Comparison of ENCODE assay signal across 8 cellular contexts in the genomic region with DNA sequence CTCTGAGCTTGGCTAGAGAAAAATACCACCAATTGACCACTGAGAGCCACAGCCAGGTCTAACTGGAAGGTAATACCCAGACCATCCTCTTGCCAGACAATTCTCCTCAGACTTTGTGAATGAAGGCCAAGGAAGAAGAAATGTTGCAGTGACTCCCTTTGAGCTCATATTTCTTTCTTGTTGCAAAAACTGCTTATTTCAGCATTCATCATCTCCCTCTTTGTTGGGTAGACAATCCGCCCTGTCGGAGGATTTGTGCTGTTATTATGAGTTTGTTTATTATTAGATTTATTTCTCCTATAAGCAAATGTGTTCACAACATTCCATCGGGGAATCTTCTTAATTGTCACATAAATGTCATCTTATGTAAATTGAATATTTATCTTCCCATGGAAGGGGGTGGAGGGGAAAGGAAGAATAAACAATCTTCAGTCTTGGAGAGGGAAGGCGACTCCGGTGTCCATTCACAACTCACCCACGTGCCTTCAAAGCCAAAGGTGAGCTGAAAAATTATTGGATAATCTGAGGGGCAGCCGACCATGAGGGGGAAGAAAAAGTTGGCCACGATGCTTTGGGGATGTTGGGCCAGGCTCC. TPM values are rescaled to one million over a fixed set of nuclear protein-coding genes. Genes with fewer than 3 reads are reported as not detected.
DNase-seq lines count a peak whose midpoint lies in the region; ATAC-seq and TF ChIP-seq lines count a peak whose summit lies in the region.

No MANE protein-coding gene starts in this region.

- intact Hi-C loops in MCF 10A (cut with micrococcal nuclease): loop anchor here (1.0 to 2.0 kb wide), 3 partner anchors 11 to 57 kb away; no protein-coding TSS in a partner anchor
- intact Hi-C loops in posterior cingulate gyrus (cut with DNase I): loop anchor here (1.0 kb wide), 2 partner anchors 57 to 152 kb away; partner anchors contain the start of gene UBE2B

- DNase-seq in stimulated activated naive CD8-positive, alpha-beta T cell treated with anti-CD3 and anti-CD28 coated beads, Interleukin-15, Interleukin-2, amounts not matched to agents 100 U/mL and 50 U/mL, for 24 hours: no peak
- DNase-seq in MCF 10A (ENCODE audit: unreplicated experiment) (peak; percentile 23), AG20443 (ENCODE audit: low spot score) (no peak), posterior cingulate gyrus (no peak), NCI-H524 treated with DMSO at 0.1 percent for 48 hours (lab: John Stamatoyannopoulos, UW) (no peak), NCI-H446 treated with DMSO at 0.1 percent for 48 hours (lab: John Stamatoyannopoulos, UW) (no peak)

- no peak for TF ChIP-seq CTCF in MCF 10A (IDR thresholded peaks at IDR 0.05; ENCODE audit: unreplicated experiment)

- no peak overlapping the region for H3K27ac ChIP-seq in mesodermal cell (ENCODE audit: low read depth, low read length, severe bottlenecking)

- no peaks in the 10 kb centered on the region for H3K27me3 Mint-ChIP-seq in stimulated activated naive CD8-positive, alpha-beta T cell treated with anti-CD3 and anti-CD28 coated beads, Interleukin-15, Interleukin-2, amounts not matched to agents 100 ng/mL and 50 ng/mL, for 24 hours
- H3K27me3 Mint-ChIP-seq in MCF 10A (ENCODE audit: insufficient read depth, unreplicated experiment): no peaks in the 10 kb centered on the region

- POLR2A ChIA-PET in MCF 10A (lab: Yijun Ruan, JAX): interaction anchor here (0.6 to 8.3 kb wide), 21 partner anchors 16 to 554 kb away, joined by 3 to 300 read pairs (median 5); partner anchors contain the start of genes CDKL3, CDKN2AIPNL, PPP2CA and SEC24A

- peak overlapping the region; percentile 84 for H3K4me3 ChIP-seq in mesodermal cell (ENCODE audit: extremely low read depth, insufficient read depth, low read length, poor library complexity, severe bottlenecking)

- H3K36me3 Mint-ChIP-seq in stimulated activated naive CD8-positive, alpha-beta T cell treated with anti-CD3 and anti-CD28 coated beads, Interleukin-15, Interleukin-2, amounts not matched to agents 100 ng/mL and 50 ng/mL, for 24 hours (ENCODE audit: low read depth): no peaks in the 10 kb centered on the region
- H3K36me3 Mint-ChIP-seq in MCF 10A (ENCODE audit: insufficient read depth, unreplicated experiment): peaks cover 8% of the 10 kb centered on the region

- no peaks in the 10 kb centered on the region for H3K9me3 ChIP-seq in mesodermal cell (ENCODE audit: control insufficient read depth, low read length)

- 0% methylated on average over 1 of the region's 8 CpGs; no CpG with 5 or more reads in 1 of the 2 experiments for WGBS in mesodermal cell (ENCODE audit: insufficient coverage in 2 of 2), 2 experiments

- CTCF ChIA-PET in MCF 10A (lab: Yijun Ruan, JAX): interaction anchor here (0.6 to 5.2 kb wide), 16 partner anchors 8 to 230 kb away, joined by 3 to 42 read pairs (median 4); partner anchors contain the start of genes CDKN2AIPNL and UBE2B

- peaks cover 5% of the 10 kb centered on the region for H3K4me1 ChIP-seq in mesodermal cell (ENCODE audit: control insufficient read depth, insufficient read depth, low read length, poor library complexity, severe bottlenecking)

- peak overlapping the region; percentile 97 for H3K27ac Mint-ChIP-seq in stimulated activated naive CD8-positive, alpha-beta T cell treated with anti-CD3 and anti-CD28 coated beads, Interleukin-15, Interleukin-2, amounts not matched to agents 100 ng/mL and 50 ng/mL, for 24 hours
- H3K27ac Mint-ChIP-seq in MCF 10A (ENCODE audit: low read depth, unreplicated experiment): peak overlapping the region; percentile 88

- ATAC-seq in stimulated activated naive CD8-positive, alpha-beta T cell treated with anti-CD3 and anti-CD28 coated beads, Interleukin-15, Interleukin-2, amounts not matched to agents 100 U/mL and 50 U/mL, for 24 hours: no peak

- H3K4me1 Mint-ChIP-seq in stimulated activated naive CD8-positive, alpha-beta T cell treated with anti-CD3 and anti-CD28 coated beads, Interleukin-15, Interleukin-2, amounts not matched to agents 100 ng/mL and 50 ng/mL, for 24 hours (ENCODE audit: low read depth): peaks cover 26% of the 10 kb centered on the region
- peaks cover 18% of the 10 kb centered on the region for H3K4me1 Mint-ChIP-seq in MCF 10A (ENCODE audit: insufficient read depth, unreplicated experiment)

- no TSS peak for BruUV-seq in MCF 10A (replicated peaks; lab: Mats Ljungman, UMichigan)

- H3K9me3 Mint-ChIP-seq in stimulated activated naive CD8-positive, alpha-beta T cell treated with anti-CD3 and anti-CD28 coated beads, Interleukin-15, Interleukin-2, amounts not matched to agents 100 ng/mL and 50 ng/mL, for 24 hours: no peaks in the 10 kb centered on the region
- no peaks in the 10 kb centered on the region for H3K9me3 Mint-ChIP-seq in MCF 10A (ENCODE audit: unreplicated experiment)

- no peaks in the 10 kb centered on the region for H3K36me3 ChIP-seq in mesodermal cell (ENCODE audit: control insufficient read depth, insufficient read depth, low read length)

- H3K4me3 Mint-ChIP-seq in stimulated activated naive CD8-positive, alpha-beta T cell treated with anti-CD3 and anti-CD28 coated beads, Interleukin-15, Interleukin-2, amounts not matched to agents 100 ng/mL and 50 ng/mL, for 24 hours: peak overlapping the region; percentile 98
- peak overlapping the region; percentile 91 for H3K4me3 Mint-ChIP-seq in MCF 10A (ENCODE audit: unreplicated experiment)

RNA-seq across cellular contexts. Expression of gene JADE2, which starts 1.8 kb away (rescaled TPM):
- 104 and 138 TPM in 2 replicates for total RNA-seq in MCF 10A (2022)
- 10.9 TPM for polyA plus RNA-seq in mesodermal cell (2013, experiment 1 of 2)
- 11.9 TPM for polyA plus RNA-seq in mesodermal cell (2013, experiment 2 of 2)
